21 cellular contexts compared by ENCODE assay signal in genomic region chr3:123002749-123003497, GRCh38. TPM values are rescaled to one million over a fixed set of nuclear protein-coding genes. Genes with fewer than 3 reads are reported as not detected.
DNase-seq lines count a peak whose midpoint lies in the region; ATAC-seq, FAIRE-seq and TF ChIP-seq lines count a peak whose summit lies in the region.
"Had no signal": no experiment of that assay in that cellular context is flagged by ENCODE, and none has a peak within 500 bp of the region (broad histone marks: within the 10 kb centered on the region; RNA-seq: fewer than 3 reads in every experiment).

No MANE protein-coding gene starts in this region.

- H3K27me3 Mint-ChIP-seq in stimulated activated naive CD8-positive, alpha-beta T cell treated with anti-CD3 and anti-CD28 coated beads, Interleukin-15, amount 100 ng/mL, for 72 hours = peaks cover 62% of the 10 kb centered on the region
- peaks cover 3% of the 10 kb centered on the region for H3K27me3 Mint-ChIP-seq in endodermal cell (ENCODE audit: insufficient read depth)

- no peaks in the 10 kb centered on the region for H4K20me1 ChIP-seq in GM12878 (ENCODE audit: control insufficient read depth, insufficient read depth)
- no peaks in the 10 kb centered on the region for H4K20me1 ChIP-seq in PC-9 (ENCODE audit: insufficient read depth)

- FAIRE-seq in GM12878 (lab: Jason Lieb, UNC) = no peak
- FAIRE-seq: A549, D721Med, G401.6 had no signal

- no peaks in the 10 kb centered on the region for H3K9me3 Mint-ChIP-seq in stimulated activated naive CD8-positive, alpha-beta T cell treated with anti-CD3 and anti-CD28 coated beads, Interleukin-15, amount 100 ng/mL, for 72 hours
- H3K9me3 Mint-ChIP-seq in endodermal cell = no peaks in the 10 kb centered on the region
- H3K9me3 Mint-ChIP-seq: CD4-positive, alpha-beta T cell; HFFc6 had no signal

- H3K4me1 Mint-ChIP-seq in stimulated activated naive CD8-positive, alpha-beta T cell treated with anti-CD3 and anti-CD28 coated beads, Interleukin-15, amount 100 ng/mL, for 72 hours = peaks cover 26% of the 10 kb centered on the region
- peaks cover 72% of the 10 kb centered on the region for H3K4me1 Mint-ChIP-seq in endodermal cell

- 25% methylated on average over 7 of the region's 7 CpGs for WGBS in GM12878 (ENCODE audit: insufficient coverage, insufficient replicate concordance, low lambda C conversion rate, missing lambda C conversion rate)
- WGBS in endodermal cell (ENCODE audit: insufficient coverage in 1 of 2, insufficient read length in 1 of 2), 2 experiments = 82 to 86% methylated on average over 4 to 7 of the region's 7 CpGs

- no TSS peak for BruUV-seq in GM12878 (replicated peaks; lab: Mats Ljungman, UMichigan)
- BruUV-seq in PC-9 (replicated peaks; lab: Mats Ljungman, UMichigan) = no TSS peak

- H3K27ac ChIP-seq in GM12878 (ENCODE audit: control insufficient read depth, insufficient read depth) = no peak overlapping the region
- no peak overlapping the region for H3K27ac ChIP-seq in endodermal cell (ENCODE audit: low read depth, low read length)
- no peak overlapping the region for H3K27ac ChIP-seq in PC-9
- no peak overlapping the region for H3K27ac ChIP-seq in effector memory CD4-positive, alpha-beta T cell (ENCODE audit: insufficient read depth, low read length, poor library complexity, severe bottlenecking)
- H3K27ac ChIP-seq: 22Rv1, A549, C4-2B had no signal

- H3F3A ChIP-seq in PC-9 (ENCODE audit: insufficient read depth, low read depth) = no peaks in the 10 kb centered on the region

- H3K27me3 ChIP-seq in GM12878 (replicated peaks in 1 of 2; ENCODE audit: control insufficient read depth in 2 of 2, insufficient read depth in 2 of 2, low read length in 1 of 2) (peaks cover 0 to 3% of the 10 kb centered on the region in 2 experiments; a peak in 1 of 4 replicates), endodermal cell (ENCODE audit: control insufficient read depth, insufficient read depth, low read length, poor library complexity, severe bottlenecking) (no peaks in the 10 kb centered on the region), PC-9 (ENCODE audit: insufficient read depth, low read depth) (peaks cover 19% of the 10 kb centered on the region)
- H3K27me3 ChIP-seq in effector memory CD4-positive, alpha-beta T cell (replicated peaks; ENCODE audit: control insufficient read depth, insufficient read depth, low read length, poor library complexity, severe bottlenecking) = no peaks in the 10 kb centered on the region

- TF ChIP-seq RAD21 in GM12878 (IDR thresholded peaks at IDR 0.05; ENCODE audit: insufficient read depth, low read depth, low read length) = no peak

- no peak overlapping the region for H3K4me3 ChIP-seq in GM12878
- peak overlapping the region; percentile 24 for H3K4me3 ChIP-seq in endodermal cell (ENCODE audit: low read length)
- no peak overlapping the region for H3K4me3 ChIP-seq in PC-9
- no peak overlapping the region for H3K4me3 ChIP-seq in effector memory CD4-positive, alpha-beta T cell (ENCODE audit: insufficient read depth, low read depth, low read length, poor library complexity, severe bottlenecking)
- H3K4me3 ChIP-seq: A549 had no signal

- RAD21 ChIA-PET in GM12878 (lab: Charles Lee; ENCODE audit: unreplicated experiment) = interaction anchor here (0.6 kb wide), 1 partner anchor 948 kb away, joined by 3 read pairs; the partner anchor contains the start of gene CD86

- no peaks in the 10 kb centered on the region for H3K9me2 ChIP-seq in PC-9 (ENCODE audit: insufficient read depth)

- DNase-seq in stimulated activated naive CD8-positive, alpha-beta T cell treated with anti-CD3 and anti-CD28 coated beads, Interleukin-15, amount 100 ng/mL, for 72 hours = no peak
- DNase-seq in stimulated activated naive CD8-positive, alpha-beta T cell treated with anti-CD3 and anti-CD28 coated beads, Interleukin-15, Interleukin-2, amounts not matched to agents 100 U/mL and 50 U/mL, for 24 hours = no peak
- DNase-seq in GM12878 (ENCODE audit: low read depth, low spot score) (no peak), endodermal cell (no peak), PC-9 (no peak), GM10248 (ENCODE audit: extremely low spot score) (no peak), hippocampal formation (lab: John Stamatoyannopoulos, UW) (no peak)
- DNase-seq in effector memory CD4-positive, alpha-beta T cell = no peak
- DNase-seq: AML-193; Caco-2; CD4-positive, alpha-beta T cell; HCEC 1CT; HFFc6 had no signal

- POLR2A ChIA-PET in GM12878 (lab: Charles Lee) (no interaction called here), PC-9 (lab: Charles Lee; ENCODE audit: unreplicated experiment) (no interaction called here), GM10248 (lab: Yijun Ruan, JAX) (no interaction called here)

- intact Hi-C loops in GM12878 (cut with micrococcal nuclease; ENCODE audit: unreplicated experiment) = no loop called here
- intact Hi-C loops in PC-9 (cut with micrococcal nuclease; ENCODE audit: unreplicated experiment) = no loop called here

- TF ChIP-seq EP300 in GM12878 (IDR thresholded peaks at IDR 0.05; ENCODE audit: borderline replicate concordance in 1 of 2, control insufficient read depth in 1 of 2, low read depth in 2 of 2, low read length in 2 of 2) = no peak

- ATAC-seq in stimulated activated naive CD8-positive, alpha-beta T cell treated with anti-CD3 and anti-CD28 coated beads, Interleukin-15, amount 100 ng/mL, for 72 hours = peak; percentile 82
- ATAC-seq in stimulated activated naive CD8-positive, alpha-beta T cell treated with anti-CD3 and anti-CD28 coated beads, Interleukin-15, Interleukin-2, amounts not matched to agents 100 U/mL and 50 U/mL, for 24 hours = no peak
- ATAC-seq in GM12878 = no peak
- ATAC-seq: A549 had no signal

- H3K27ac Mint-ChIP-seq in stimulated activated naive CD8-positive, alpha-beta T cell treated with anti-CD3 and anti-CD28 coated beads, Interleukin-15, amount 100 ng/mL, for 72 hours = no peak overlapping the region
- no peak overlapping the region for H3K27ac Mint-ChIP-seq in endodermal cell
- H3K27ac Mint-ChIP-seq: CD4-positive, alpha-beta T cell; HFFc6 had no signal

- no peaks in the 10 kb centered on the region for H3K9me3 ChIP-seq in GM12878 (replicated peaks; ENCODE audit: control insufficient read depth, insufficient read depth, low read length)
- no peaks in the 10 kb centered on the region for H3K9me3 ChIP-seq in endodermal cell (ENCODE audit: control insufficient read depth, low read length)
- H3K9me3 ChIP-seq in PC-9 (ENCODE audit: insufficient read depth, low read depth) = no peaks in the 10 kb centered on the region
- H3K9me3 ChIP-seq in effector memory CD4-positive, alpha-beta T cell (ENCODE audit: control insufficient read depth, low read length) = no peaks in the 10 kb centered on the region
- H3K9me3 ChIP-seq: A549, Caco-2 had no signal

- H3K79me2 ChIP-seq in GM12878 (ENCODE audit: control insufficient read depth, insufficient read depth, low read length) = no peaks in the 10 kb centered on the region
- H3K79me2 ChIP-seq in PC-9 (ENCODE audit: low read depth) = no peaks in the 10 kb centered on the region

- peak overlapping the region in 1 of 2 donors; percentile 12 for H3K4me3 Mint-ChIP-seq in stimulated activated naive CD8-positive, alpha-beta T cell treated with anti-CD3 and anti-CD28 coated beads, Interleukin-15, amount 100 ng/mL, for 72 hours
- no peak overlapping the region for H3K4me3 Mint-ChIP-seq in endodermal cell
- H3K4me3 Mint-ChIP-seq: CD4-positive, alpha-beta T cell; HFFc6 had no signal

- H3K36me3 ChIP-seq in GM12878 (ENCODE audit: control insufficient read depth in 2 of 2, insufficient read depth in 2 of 2, low read length in 1 of 2) (no peaks in the 10 kb centered on the region), endodermal cell (ENCODE audit: control insufficient read depth, insufficient read depth, low read length) (no peaks in the 10 kb centered on the region), PC-9 (ENCODE audit: low read depth) (no peaks in the 10 kb centered on the region)
- H3K36me3 ChIP-seq in effector memory CD4-positive, alpha-beta T cell (ENCODE audit: control insufficient read depth, insufficient read depth, low read length) = no peaks in the 10 kb centered on the region

- H3K9ac ChIP-seq in GM12878 (ENCODE audit: control insufficient read depth, insufficient read depth, low read length) = no peak overlapping the region
- H3K9ac ChIP-seq in endodermal cell (ENCODE audit: extremely low read depth, low read length, poor library complexity, severe bottlenecking) = no peak overlapping the region

- no peaks in the 10 kb centered on the region for H3K36me3 Mint-ChIP-seq in endodermal cell (ENCODE audit: low read depth)

- no peak overlapping the region for H2AFZ ChIP-seq in GM12878 (ENCODE audit: control insufficient read depth, low read depth, low read length)
- no peak overlapping the region for H2AFZ ChIP-seq in PC-9

- SMC1A ChIA-PET in GM12878 (lab: Charles Lee; ENCODE audit: uncharacterized antibody, unreplicated experiment) = no interaction called here

- no peak for TF ChIP-seq POLR2A in GM12878 (IDR thresholded peaks at IDR 0.05; ENCODE audit: low read depth, low read length)

- H3K4me1 ChIP-seq in GM12878 (ENCODE audit: control insufficient read depth, insufficient read depth, low read length) (no peaks in the 10 kb centered on the region), endodermal cell (ENCODE audit: control insufficient read depth, insufficient read depth, low read length) (peaks cover 26% of the 10 kb centered on the region), PC-9 (replicated peaks; ENCODE audit: insufficient read depth) (no peaks in the 10 kb centered on the region)
- no peaks in the 10 kb centered on the region for H3K4me1 ChIP-seq in effector memory CD4-positive, alpha-beta T cell (ENCODE audit: control insufficient read depth, insufficient read depth, low read length, poor library complexity, severe bottlenecking)
- H3K4me1 ChIP-seq: A549 had no signal

- CTCF ChIA-PET in GM12878 (lab: Yijun Ruan, JAX) = no interaction called here
- CTCF ChIA-PET in PC-9 (lab: Charles Lee) = no interaction called here
- CTCF ChIA-PET in GM10248 (lab: Yijun Ruan, JAX) = no interaction called here

- in situ Hi-C loops in GM12878 (cut with MboI) = no loop called here

- H3K4me2 ChIP-seq in GM12878 (ENCODE audit: control insufficient read depth, insufficient read depth) (no peak overlapping the region), PC-9 (no peak overlapping the region)
- H3K4me2 ChIP-seq: A549 had no signal

- TF ChIP-seq CTCF in GM12878 (IDR thresholded peaks at IDR 0.05 in 2 of 3, conservative IDR thresholded peaks at IDR 0.05 in 1 of 3; ENCODE audit: control insufficient read depth in 2 of 3, extremely low read depth in 1 of 3, insufficient read depth in 1 of 3, low read depth in 3 of 3, low read length in 3 of 3) = no peak
- TF ChIP-seq CTCF in endodermal cell (conservative IDR thresholded peaks at IDR 0.05) = no peak
- no peak for TF ChIP-seq CTCF in PC-9 (conservative IDR thresholded peaks at IDR 0.05)
- TF ChIP-seq CTCF in GM10248 (IDR thresholded peaks at IDR 0.05; ENCODE audit: control extremely low read depth, extremely low read depth, low read depth, missing control alignments) = no peak

RNA-seq across cellular contexts. Expression of gene SEMA5B, which starts 24.6 kb away (rescaled TPM):
- total RNA-seq in GM12878 (2013; cell fraction: nucleolus; rRNA removed) = not detected in 2 replicates
- total RNA-seq in GM12878 (2014; rRNA removed) (not detected in 2 replicates), GM12878 (2014; rRNA removed; fragmentation: Illumina TruSeq; extraction: Trizol) (not detected in 2 replicates), GM12878 (2021) (not detected in 2 replicates), endodermal cell (10 to 100 TPM; 37.3 to 45.8 TPM), PC-9 (2021) (not detected in 2 replicates)
- 0.13 TPM for polyA plus RNA-seq in GM12878 (2011; ENCODE audit: low read depth)
- polyA plus RNA-seq in GM12878 (2011; rRNA removed) (0.05 TPM in 1 of 2 replicates, not detected in the other), GM12878 (2014; fragmentation: Illumina TruSeq; extraction: Trizol) (not detected in 2 replicates), GM12878 (2014; fragmentation: Nextera tagmentation; extraction: Ambion mirVana) (not detected), GM12878 (2014; rRNA removed) (not detected in 2 replicates), GM12878 (2016; fragmentation: Nextera tagmentation; extraction: Ambion mirVana) (not detected)
- polyA plus RNA-seq in GM12878 (2011; cell fraction: cytosol; rRNA removed) = 0.03 TPM in 2 replicates
- 0.04 TPM in 1 of 2 replicates, not detected in the other for polyA plus RNA-seq in GM12878 (2011; cell fraction: nucleus; rRNA removed)
- polyA plus RNA-seq in GM12878 (2012) = 0.06 TPM in 1 of 2 replicates, not detected in the other
- polyA minus RNA-seq in GM12878 (2011; rRNA and poly(A)+ RNA removed) = not detected in 2 replicates
- polyA minus RNA-seq in GM12878 (2011; cell fraction: cytosol; rRNA and poly(A)+ RNA removed) = not detected in 2 replicates
- not detected in 2 replicates for polyA minus RNA-seq in GM12878 (2011; cell fraction: nucleus; rRNA and poly(A)+ RNA removed)
- polyA plus RNA-seq in endodermal cell (2013, experiment 1 of 2) = 76.1 TPM
- polyA plus RNA-seq in endodermal cell (2013, experiment 2 of 2) = 68.4 TPM
- total RNA-seq: H4, HFFc6, HT-29 had no signal
- polyA plus RNA-seq: BJ had no signal

Comparison
In these comparisons a context has a peak if more than half of its experiments do, and no peak if none do; other contexts are left out.
1. RNA of gene SEMA5B, which starts 24.6 kb away (total RNA-seq): 37.3 to 45.8 TPM in endodermal cell; not detected in GM12878 and not detected in PC-9; every median in the first group is over 10 times any median in the second.